Comparison of ENCODE assay signal across 9 cellular contexts in the genomic region with DNA sequence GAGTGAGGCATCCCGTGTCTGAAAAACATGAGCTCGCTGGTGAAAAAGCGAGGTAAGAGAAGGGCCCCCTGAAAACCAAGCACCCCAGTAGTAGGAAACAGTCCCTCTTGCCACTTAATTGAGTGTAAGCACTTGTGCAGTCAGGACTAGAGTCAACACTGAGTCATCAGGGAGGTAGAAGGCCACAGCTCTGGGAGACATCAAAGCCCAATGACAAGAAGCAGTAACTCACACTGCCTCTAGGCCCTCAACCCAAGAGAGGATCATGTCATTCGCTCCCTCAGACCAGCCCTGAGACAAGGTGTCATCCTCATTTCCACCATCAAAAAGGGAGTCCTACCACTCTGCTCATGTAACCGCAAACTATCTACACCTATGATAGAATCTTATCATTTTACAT. TPM values are rescaled to one million over a fixed set of nuclear protein-coding genes. Genes with fewer than 3 reads are reported as not detected.
DNase-seq lines count a peak whose midpoint lies in the region; ATAC-seq and TF ChIP-seq lines count a peak whose summit lies in the region.
"Had no signal": no experiment of that assay in that cellular context is flagged by ENCODE, and none has a peak within 500 bp of the region (broad histone marks: within the 10 kb centered on the region; RNA-seq: fewer than 3 reads in every experiment).

No MANE protein-coding gene starts in this region.

- no peaks in the 10 kb centered on the region for H3K27me3 ChIP-seq in layer of hippocampus (ENCODE audit: control insufficient read depth, insufficient read depth, low read length)
- no peaks in the 10 kb centered on the region for H3K27me3 ChIP-seq in left ventricle myocardium inferior (ENCODE audit: low read depth)

- no peaks in the 10 kb centered on the region for H3K9me3 ChIP-seq in left ventricle myocardium inferior (replicated peaks)

- intact Hi-C loops in activated T-helper 1 cell treated with anti-CD3 and anti-CD28 coated beads, Interleukin-12 subunit alpha, Interleukin-12 subunit beta, Interleukin-2, Interleukin-4 antibody, amounts not matched to agents 30 ng/mL and 10 ng/mL and 1 ng/mL, durations not matched to agents 14 hours and 24 hours and 36 hours (cut with micrococcal nuclease): loop anchor here (1.0 to 5.0 kb wide), 8 partner anchors 17 to 459 kb away; a partner anchor contains a TSS
- intact Hi-C loops in left ventricle myocardium inferior (cut with micrococcal nuclease): no loop called here

- peaks cover 63% of the 10 kb centered on the region for H3K36me3 ChIP-seq in left ventricle myocardium inferior

- H3K27ac ChIP-seq in layer of hippocampus (ENCODE audit: low read depth, low read length) (peak overlapping the region; percentile 98), left ventricle myocardium inferior (replicated peaks) (no peak overlapping the region)

- in situ Hi-C loops in ACHN (cut with HindIII; ENCODE audit: low pct_ligation_motif_present, low pct_unique_long_range_greater_than_20kb, low sequenced_read_pairs): no loop called here

- H3K9me3 Mint-ChIP-seq in HFFc6 (no peaks in the 10 kb centered on the region), mesothelial cell of epicardium (no peaks in the 10 kb centered on the region)
- no peaks in the 10 kb centered on the region for H3K9me3 Mint-ChIP-seq in activated T-helper 1 cell treated with anti-CD3 and anti-CD28 coated beads, Interleukin-12 subunit alpha, Interleukin-12 subunit beta, Interleukin-2, Interleukin-4 antibody, amounts not matched to agents 30 ng/mL and 10 ng/mL and 1 ng/mL, durations not matched to agents 14 hours and 24 hours and 36 hours

- peak overlapping the region; percentile 75 for H3K27ac Mint-ChIP-seq in HFFc6
- peak overlapping the region; percentile 93 for H3K27ac Mint-ChIP-seq in activated T-helper 1 cell treated with anti-CD3 and anti-CD28 coated beads, Interleukin-12 subunit alpha, Interleukin-12 subunit beta, Interleukin-2, Interleukin-4 antibody, amounts not matched to agents 30 ng/mL and 10 ng/mL and 1 ng/mL, durations not matched to agents 14 hours and 24 hours and 36 hours
- H3K27ac Mint-ChIP-seq in mesothelial cell of epicardium: no peak overlapping the region

- peak; percentile 54 for DNase-seq in ACHN
- peak; percentile 74 for DNase-seq in HFFc6
- DNase-seq in activated T-helper 1 cell treated with anti-CD3 and anti-CD28 coated beads, Interleukin-12 subunit alpha, Interleukin-12 subunit beta, Interleukin-2, Interleukin-4 antibody, amounts not matched to agents 30 ng/mL and 10 ng/mL and 1 ng/mL, durations not matched to agents 14 hours and 24 hours and 36 hours (ENCODE audit: low spot score): peak; percentile 46
- DNase-seq in mesothelial cell of epicardium (ENCODE audit: low spot score in 2 of 2, unreplicated experiment in 2 of 2): no peak
- DNase-seq in left ventricle myocardium inferior: no peak
- no peak for DNase-seq in omental fat pad (ENCODE audit: low spot score)

- H3K4me1 Mint-ChIP-seq in HFFc6 (ENCODE audit: low read depth): peaks cover 48% of the 10 kb centered on the region
- H3K4me1 Mint-ChIP-seq in activated T-helper 1 cell treated with anti-CD3 and anti-CD28 coated beads, Interleukin-12 subunit alpha, Interleukin-12 subunit beta, Interleukin-2, Interleukin-4 antibody, amounts not matched to agents 30 ng/mL and 10 ng/mL and 1 ng/mL, durations not matched to agents 14 hours and 24 hours and 36 hours (ENCODE audit: low read depth): peaks cover 37% of the 10 kb centered on the region
- H3K4me1 Mint-ChIP-seq in mesothelial cell of epicardium: peaks cover 18% of the 10 kb centered on the region

- ATAC-seq in omental fat pad (ENCODE audit: low FRiP score): no peak
- no peak for ATAC-seq in HG03159 (IDR thresholded peaks at IDR 0.05; ENCODE audit: unreplicated experiment)

- peak; percentile 47 for TF ChIP-seq CTCF in HFFc6 (IDR thresholded peaks at IDR 0.05)
- TF ChIP-seq CTCF in mesothelial cell of epicardium (IDR thresholded peaks at IDR 0.05; ENCODE audit: unreplicated experiment): no peak
- no peak for TF ChIP-seq CTCF in left ventricle myocardium inferior (IDR thresholded peaks at IDR 0.05; ENCODE audit: borderline replicate concordance)
- TF ChIP-seq CTCF in omental fat pad (IDR thresholded peaks at IDR 0.05): no peak

- H3K4me3 Mint-ChIP-seq in HFFc6 (peak overlapping the region; percentile 60; the same call in 1 of the 2 replicates), mesothelial cell of epicardium (no peak overlapping the region)
- H3K4me3 Mint-ChIP-seq in activated T-helper 1 cell treated with anti-CD3 and anti-CD28 coated beads, Interleukin-12 subunit alpha, Interleukin-12 subunit beta, Interleukin-2, Interleukin-4 antibody, amounts not matched to agents 30 ng/mL and 10 ng/mL and 1 ng/mL, durations not matched to agents 14 hours and 24 hours and 36 hours: no peak overlapping the region

- H3K4me1 ChIP-seq in left ventricle myocardium inferior: peaks cover 12% of the 10 kb centered on the region

- H3K27me3 Mint-ChIP-seq in HFFc6 (ENCODE audit: insufficient read depth): peaks cover 2% of the 10 kb centered on the region; the same call in 1 of the 2 replicates
- no peaks in the 10 kb centered on the region for H3K27me3 Mint-ChIP-seq in activated T-helper 1 cell treated with anti-CD3 and anti-CD28 coated beads, Interleukin-12 subunit alpha, Interleukin-12 subunit beta, Interleukin-2, Interleukin-4 antibody, amounts not matched to agents 30 ng/mL and 10 ng/mL and 1 ng/mL, durations not matched to agents 14 hours and 24 hours and 36 hours (ENCODE audit: insufficient read depth)
- H3K27me3 Mint-ChIP-seq in mesothelial cell of epicardium (ENCODE audit: low read depth): no peaks in the 10 kb centered on the region

- peaks cover 8% of the 10 kb centered on the region for H3K36me3 Mint-ChIP-seq in HFFc6 (ENCODE audit: low read depth)
- peaks cover 6% of the 10 kb centered on the region for H3K36me3 Mint-ChIP-seq in activated T-helper 1 cell treated with anti-CD3 and anti-CD28 coated beads, Interleukin-12 subunit alpha, Interleukin-12 subunit beta, Interleukin-2, Interleukin-4 antibody, amounts not matched to agents 30 ng/mL and 10 ng/mL and 1 ng/mL, durations not matched to agents 14 hours and 24 hours and 36 hours (ENCODE audit: low read depth)
- H3K36me3 Mint-ChIP-seq in mesothelial cell of epicardium: peaks cover 19% of the 10 kb centered on the region

- H3K4me3 ChIP-seq in left ventricle myocardium inferior: no peak overlapping the region

RNA-seq across cellular contexts. Expression of a gene that starts 17.8 kb away (rescaled TPM):
- total RNA-seq in HFFc6 (2021; fragmentation: NEBNext Ultra II Directional; extraction: Animal tissue kit (Norgen Biotek cat#: 25700)): 10 to 100 TPM; 21.7 to 39.0 (median 27.5) TPM
- 20.5 and 22.1 TPM in 2 replicates for total RNA-seq in activated T-helper 1 cell treated with anti-CD3 and anti-CD28 coated beads, Interleukin-12 subunit alpha, Interleukin-12 subunit beta, Interleukin-2, Interleukin-4 antibody, amounts not matched to agents 30 ng/mL and 10 ng/mL and 1 ng/mL, durations not matched to agents 14 hours and 24 hours and 36 hours
- total RNA-seq in mesothelial cell of epicardium: 40.5 to 46.1 TPM (median 45.3 TPM) in 3 replicates
- 13.4 TPM for total RNA-seq in left ventricle myocardium inferior
- total RNA-seq in omental fat pad: 10 to 100 TPM; 14.3 to 23.3 (median 18.8) TPM

RNA-seq across cellular contexts. Expression of a gene that starts 17.9 kb away (rescaled TPM):
- 10 to 100 TPM in 5 of 6 experiments, 1 to 10 TPM in 1; 9.3 to 15.0 (median 10.3) TPM for total RNA-seq in HFFc6 (2021; fragmentation: NEBNext Ultra II Directional; extraction: Animal tissue kit (Norgen Biotek cat#: 25700))
- total RNA-seq in activated T-helper 1 cell treated with anti-CD3 and anti-CD28 coated beads, Interleukin-12 subunit alpha, Interleukin-12 subunit beta, Interleukin-2, Interleukin-4 antibody, amounts not matched to agents 30 ng/mL and 10 ng/mL and 1 ng/mL, durations not matched to agents 14 hours and 24 hours and 36 hours: 5.3 and 7.0 TPM in 2 replicates
- total RNA-seq in mesothelial cell of epicardium (20.7 to 24.0 TPM (median 23.5 TPM) in 3 replicates), left ventricle myocardium inferior (14.7 TPM), omental fat pad (10 to 100 TPM; 18.9 to 34.2 (median 27.6) TPM)

RNA-seq across cellular contexts. Expression of a gene that starts 31.9 kb away (rescaled TPM):
- total RNA-seq in HFFc6 (2021; fragmentation: NEBNext Ultra II Directional; extraction: Animal tissue kit (Norgen Biotek cat#: 25700)): not detected
- total RNA-seq in activated T-helper 1 cell treated with anti-CD3 and anti-CD28 coated beads, Interleukin-12 subunit alpha, Interleukin-12 subunit beta, Interleukin-2, Interleukin-4 antibody, amounts not matched to agents 30 ng/mL and 10 ng/mL and 1 ng/mL, durations not matched to agents 14 hours and 24 hours and 36 hours: not detected in 2 replicates
- not detected in 3 replicates for total RNA-seq in mesothelial cell of epicardium
- not detected for total RNA-seq in left ventricle myocardium inferior
- total RNA-seq in omental fat pad: not detected
- total RNA-seq: sciatic nerve had no signal

Comparison
In these comparisons a context has a peak if more than half of its experiments do, and no peak if none do; other contexts are left out.
1. DNase-seq: peak in ACHN (single experiment), HFFc6 (single experiment) and activated T-helper 1 cell treated with anti-CD3 and anti-CD28 coated beads, Interleukin-12 subunit alpha, Interleukin-12 subunit beta, Interleukin-2, Interleukin-4 antibody, amounts not matched to agents 30 ng/mL and 10 ng/mL and 1 ng/mL, durations not matched to agents 14 hours and 24 hours and 36 hours (single experiment); none in mesothelial cell of epicardium (0 of 2), left ventricle myocardium inferior (single experiment) and omental fat pad (single experiment).